ENCODE assay signal across 1 cellular context in genomic region chr14:81535399-81536124, GRCh38.
TF ChIP-seq lines count a peak whose summit lies in the region.

No MANE protein-coding gene starts in this region.

TF ChIP-seq in SK-N-SH treated with all-trans-retinoic acid at 6 μM for 48 hours, 23 proteins besides CTCF, POLR2A, EP300 and RAD21 (continued from another document):
- no peak for TF ChIP-seq PATZ1 (CRISPR knock-in tag; IDR thresholded peaks at IDR 0.05; ENCODE audit: borderline replicate concordance)
- TF ChIP-seq OSR1 (CRISPR knock-in tag; IDR thresholded peaks at IDR 0.05): no peak
